In genomic region chr3:43769471-43770425, GRCh38 we compare ENCODE assay signal across 8 cellular contexts.
DNase-seq lines count a peak whose midpoint lies in the region; ATAC-seq, FAIRE-seq and TF ChIP-seq lines count a peak whose summit lies in the region.

No MANE protein-coding gene starts in this region.

- H3K4me1 Mint-ChIP-seq in naive B cell, result peaks cover 4 to 6% (median 5%) of the 10 kb centered on the region in 3 donors

- ATAC-seq in naive B cell (ENCODE audit: low read depth in 2 of 2) (peak in 1 of 2 donors; percentile 39), GM18907 (IDR thresholded peaks at IDR 0.05; ENCODE audit: unreplicated experiment) (no peak)

- peak; percentile 77 for TF ChIP-seq RAD21 in Ishikawa (IDR thresholded peaks at IDR 0.05; ENCODE audit: low read depth)

- H3K27me3 Mint-ChIP-seq in naive B cell, result peaks cover 21 to 50% (median 49%) of the 10 kb centered on the region in 3 donors

- H3K9me3 Mint-ChIP-seq in naive B cell, result no peaks in the 10 kb centered on the region

- peak; percentile 19; the same call in 1 of the 2 replicates for TF ChIP-seq EP300 in Ishikawa (IDR thresholded peaks at IDR 0.05; ENCODE audit: borderline replicate concordance)

- FAIRE-seq in RCC 7860 (lab: Jason Lieb, UNC), result peak; percentile 76

- TF ChIP-seq CTCF in GM12873 (IDR thresholded peaks at IDR 0.05; ENCODE audit: insufficient read depth, low read depth, low read length, missing control alignments), result peak; percentile 96

- H3K4me3 Mint-ChIP-seq in naive B cell, result no peak overlapping the region

- peak; percentile 89 for DNase-seq in RCC 7860 (ENCODE audit: low spot score)
- peak; percentile 48 for DNase-seq in activated T-helper 1 cell treated with Interleukin-2 at 50 U/mL for 16 hours (ENCODE audit: low read depth)
- DNase-seq in fibroblast of gingiva (ENCODE audit: low read depth), result peak; percentile 97
- DNase-seq in naive B cell, result peak; percentile 45
- peak; percentile 39 to 46 for DNase-seq in stimulated activated CD8-positive, alpha-beta memory T cell treated with anti-CD3 and anti-CD28 coated beads, Interleukin-7, amount 100 ng/mL, for 4 hours (ENCODE audit: low read depth in 2 of 2)

- H3K27ac Mint-ChIP-seq in naive B cell, result no peak overlapping the region

- no peaks in the 10 kb centered on the region for H3K36me3 Mint-ChIP-seq in naive B cell

TF ChIP-seq in Ishikawa, 13 proteins besides CTCF, POLR2A, EP300 and RAD21:
- TF ChIP-seq ZBTB7A (IDR thresholded peaks at IDR 0.05; ENCODE audit: low read depth) (no peak), REST (IDR thresholded peaks at IDR 0.05; ENCODE audit: low read depth) (no peak), NFIC (IDR thresholded peaks at IDR 0.05) (peak; percentile 95), MAX (IDR thresholded peaks at IDR 0.05) (no peak), CREB1 (IDR thresholded peaks at IDR 0.05; ENCODE audit: low read depth) (no peak), YY1 (IDR thresholded peaks at IDR 0.05; ENCODE audit: low read depth) (peak; percentile 30; the same call in 1 of the 2 replicates), CEBPB (IDR thresholded peaks at IDR 0.05) (no peak), EGR1 (IDR thresholded peaks at IDR 0.05) (no peak), FOXM1 (IDR thresholded peaks at IDR 0.05; ENCODE audit: borderline replicate concordance, low read depth) (no peak), TEAD4 (IDR thresholded peaks at IDR 0.05) (peak; percentile 45; the same call in 1 of the 2 replicates), TCF12 (IDR thresholded peaks at IDR 0.05; ENCODE audit: low read depth) (peak; percentile 38), TAF1 (IDR thresholded peaks at IDR 0.05; ENCODE audit: low read depth) (no peak), USF1 (IDR thresholded peaks at IDR 0.05) (no peak)

Comparison
In these comparisons a context has a peak if more than half of its experiments do, and no peak if none do; other contexts are left out.
1. DNase-seq: peak in every context shown above with its lines; median percentile 97 in fibroblast of gingiva; 89 in RCC 7860; 48 in activated T-helper 1 cell treated with Interleukin-2 at 50 U/mL for 16 hours; 45 in naive B cell; 42 in stimulated activated CD8-positive, alpha-beta memory T cell treated with anti-CD3 and anti-CD28 coated beads, Interleukin-7, amount 100 ng/mL, for 4 hours.